Comparison of ENCODE assay signal across 18 cellular contexts in genomic region chr17:27958708-27959381, GRCh38.
"Had no signal": no experiment of that assay in that cellular context is flagged by ENCODE, and none has a peak within 500 bp of the region (broad histone marks: within the 10 kb centered on the region; RNA-seq: fewer than 3 reads in every experiment).

No MANE protein-coding gene starts in this region.

- DNase-seq: cortex of kidney; dorsolateral prefrontal cortex; effector CD8-positive, alpha-beta T cell; heart left ventricle; hippocampal formation; islet precursor cell; mucosa of descending colon; naive thymus-derived CD8-positive, alpha-beta T cell; sigmoid colon; stimulated activated CD4-positive, alpha-beta T cell treated with anti-CD3 and anti-CD28 coated beads, Interleukin-2, amount 100 ng/mL, for 24 hours; stimulated activated CD4-positive, alpha-beta T cell treated with anti-CD3 and anti-CD28 coated beads, Interleukin-4, amount 100 ng/mL, for 4 hours; stimulated activated naive B cell treated with anti-CD40 and anti-IgM and Interleukin-4, amounts not matched to agents 10 μg/mL and 1 μg/mL and 100 μg/mL, for 72 hours; stimulated activated naive CD8-positive, alpha-beta T cell treated with anti-CD3 and anti-CD28 coated beads, Interleukin-15, amount 100 ng/mL, for 72 hours; testis; upper lobe of right lung had no signal

- H3K27me3 ChIP-seq: dorsolateral prefrontal cortex, heart left ventricle, right atrium auricular region, sigmoid colon, testis, tibial nerve, upper lobe of right lung had no signal

- H3K4me1 ChIP-seq: sigmoid colon, testis, upper lobe of right lung had no signal

- H3K4me3 ChIP-seq: dorsolateral prefrontal cortex, heart left ventricle, mucosa of descending colon, right atrium auricular region, sigmoid colon, skin epidermis, testis, tibial nerve, upper lobe of right lung had no signal

- H3K4me3 Mint-ChIP-seq: naive thymus-derived CD8-positive, alpha-beta T cell; stimulated activated naive B cell treated with anti-CD40 and anti-IgM and Interleukin-4, amounts not matched to agents 10 μg/mL and 1 μg/mL and 100 μg/mL, for 72 hours; stimulated activated naive CD8-positive, alpha-beta T cell treated with anti-CD3 and anti-CD28 coated beads, Interleukin-15, amount 100 ng/mL, for 72 hours had no signal

- H3K36me3 ChIP-seq: heart left ventricle, right atrium auricular region, sigmoid colon, tibial nerve, upper lobe of right lung had no signal

- H3K36me3 Mint-ChIP-seq: naive thymus-derived CD8-positive, alpha-beta T cell; stimulated activated naive B cell treated with anti-CD40 and anti-IgM and Interleukin-4, amounts not matched to agents 10 μg/mL and 1 μg/mL and 100 μg/mL, for 72 hours had no signal

- H3K4me1 Mint-ChIP-seq: naive thymus-derived CD8-positive, alpha-beta T cell; stimulated activated naive B cell treated with anti-CD40 and anti-IgM and Interleukin-4, amounts not matched to agents 10 μg/mL and 1 μg/mL and 100 μg/mL, for 72 hours; stimulated activated naive CD8-positive, alpha-beta T cell treated with anti-CD3 and anti-CD28 coated beads, Interleukin-15, amount 100 ng/mL, for 72 hours had no signal

- H3K9me3 ChIP-seq: heart left ventricle, mucosa of descending colon, right atrium auricular region, sigmoid colon, testis, tibial nerve, upper lobe of right lung had no signal

- H3K9me3 Mint-ChIP-seq: naive thymus-derived CD8-positive, alpha-beta T cell; stimulated activated naive B cell treated with anti-CD40 and anti-IgM and Interleukin-4, amounts not matched to agents 10 μg/mL and 1 μg/mL and 100 μg/mL, for 72 hours; stimulated activated naive CD8-positive, alpha-beta T cell treated with anti-CD3 and anti-CD28 coated beads, Interleukin-15, amount 100 ng/mL, for 72 hours had no signal

- H3K27ac ChIP-seq: heart left ventricle, right atrium auricular region, sigmoid colon, skin epidermis, testis, tibial nerve, upper lobe of right lung had no signal

- H3K27ac Mint-ChIP-seq: naive thymus-derived CD8-positive, alpha-beta T cell; stimulated activated naive B cell treated with anti-CD40 and anti-IgM and Interleukin-4, amounts not matched to agents 10 μg/mL and 1 μg/mL and 100 μg/mL, for 72 hours; stimulated activated naive CD8-positive, alpha-beta T cell treated with anti-CD3 and anti-CD28 coated beads, Interleukin-15, amount 100 ng/mL, for 72 hours had no signal

- H3K27me3 Mint-ChIP-seq: stimulated activated naive CD8-positive, alpha-beta T cell treated with anti-CD3 and anti-CD28 coated beads, Interleukin-15, amount 100 ng/mL, for 72 hours had no signal
